In genomic region chr16:24150282-24150681, GRCh38 we compare ENCODE assay signal across 28 cellular contexts.
A peak's percentile ranks its signal among the peaks of the same experiment; 100 is the strongest.
DNase-seq lines count a peak whose midpoint lies in the region; ATAC-seq and TF ChIP-seq lines count a peak whose summit lies in the region.
"Had no signal": no experiment of that assay in that cellular context is flagged by ENCODE, and none has a peak within 500 bp of the region (broad histone marks: within the 10 kb centered on the region; RNA-seq: fewer than 3 reads in every experiment).

No MANE protein-coding gene starts in this region.

- H3K9me3 Mint-ChIP-seq in CD8-positive, alpha-beta T cell: no peaks in the 10 kb centered on the region
- no peaks in the 10 kb centered on the region for H3K9me3 Mint-ChIP-seq in activated T-helper 17 cell treated with anti-CD3 and anti-CD28 coated beads, Interleukin-2, amount 50 U/mL, for 72 hours
- peaks cover 0 to 2% (median 0%) of the 10 kb centered on the region in 7 donors for H3K9me3 Mint-ChIP-seq in naive B cell
- H3K9me3 Mint-ChIP-seq: type B pancreatic cell had no signal

- peaks cover 54% of the 10 kb centered on the region for H3K4me1 Mint-ChIP-seq in CD8-positive, alpha-beta T cell (ENCODE audit: low read depth)
- H3K4me1 Mint-ChIP-seq in activated T-helper 17 cell treated with anti-CD3 and anti-CD28 coated beads, Interleukin-2, amount 50 U/mL, for 72 hours: peaks cover 35% of the 10 kb centered on the region
- H3K4me1 Mint-ChIP-seq in naive B cell: peaks cover 34 to 51% (median 38%) of the 10 kb centered on the region in 3 donors

- POLR2A ChIA-PET in CD8-positive, alpha-beta T cell (lab: Charles Lee): no interaction called here
- POLR2A ChIA-PET in PC-3 (lab: Charles Lee; ENCODE audit: unreplicated experiment): no interaction called here

- H3K36me3 Mint-ChIP-seq in CD8-positive, alpha-beta T cell: peaks cover 46% of the 10 kb centered on the region
- H3K36me3 Mint-ChIP-seq in activated T-helper 17 cell treated with anti-CD3 and anti-CD28 coated beads, Interleukin-2, amount 50 U/mL, for 72 hours (ENCODE audit: low read depth): peaks cover 42% of the 10 kb centered on the region
- H3K36me3 Mint-ChIP-seq in naive B cell: peaks cover 38 to 46% of the 10 kb centered on the region in 2 donors
- H3K36me3 Mint-ChIP-seq: type B pancreatic cell had no signal

- H3K4me3 ChIP-seq in BLaER1 (no peak overlapping the region), PC-3 (ENCODE audit: low read length) (no peak overlapping the region)
- no peak overlapping the region for H3K4me3 ChIP-seq in CD8-positive, alpha-beta T cell (ENCODE audit: low read depth, low read length)
- H3K4me3 ChIP-seq: Peyer's patch, right lobe of liver had no signal

- no peak for DNase-seq in CD8-positive, alpha-beta T cell
- DNase-seq in naive B cell (no peak), HCEC 1CT (no peak), PC-3 (no peak)
- DNase-seq: activated CD4-positive, alpha-beta T cell treated with anti-CD3 and anti-CD28 coated beads for 48 hours; activated gamma-delta T cell treated with Interleukin-2 at 50 U/mL for 16 hours; activated T-cell treated with anti-CD3 and anti-CD28 coated beads, Interleukin-2, amount 50 U/mL, for 1 hour; amniotic stem cell; brain microvascular endothelial cell; DND-41; GF-D8; H7; Kasumi-1; NCI-H1417 treated with DMSO at 0.1 percent for 48 hours; NCI-H446; NCI-H774; Peyer's patch; right lobe of liver; SHP77; stimulated activated CD8-positive, alpha-beta memory T cell treated with anti-CD3 and anti-CD28 coated beads, Interleukin-4, amount 100 ng/mL, for 48 hours; T-helper 9 cell had no signal

- H3K4me3 Mint-ChIP-seq in CD8-positive, alpha-beta T cell: no peak overlapping the region
- peak overlapping the region; percentile 17 for H3K4me3 Mint-ChIP-seq in activated T-helper 17 cell treated with anti-CD3 and anti-CD28 coated beads, Interleukin-2, amount 50 U/mL, for 72 hours
- H3K4me3 Mint-ChIP-seq in naive B cell: no peak overlapping the region
- H3K4me3 Mint-ChIP-seq: type B pancreatic cell had no signal

- intact Hi-C loops in CD8-positive, alpha-beta T cell (cut with DNase I, micrococcal nuclease): no loop called here
- intact Hi-C loops in PC-3 (cut with micrococcal nuclease): no loop called here

- BruUV-seq in PC-3 (replicated peaks; lab: Mats Ljungman, UMichigan): no TSS peak

- no peaks in the 10 kb centered on the region for H3K27me3 Mint-ChIP-seq in CD8-positive, alpha-beta T cell (ENCODE audit: low read depth)
- no peaks in the 10 kb centered on the region for H3K27me3 Mint-ChIP-seq in activated T-helper 17 cell treated with anti-CD3 and anti-CD28 coated beads, Interleukin-2, amount 50 U/mL, for 72 hours
- H3K27me3 Mint-ChIP-seq in naive B cell: no peaks in the 10 kb centered on the region

- peak overlapping the region; percentile 84 for H3K27ac Mint-ChIP-seq in CD8-positive, alpha-beta T cell
- no peak overlapping the region for H3K27ac Mint-ChIP-seq in activated T-helper 17 cell treated with anti-CD3 and anti-CD28 coated beads, Interleukin-2, amount 50 U/mL, for 72 hours
- peak overlapping the region in 5 of 6 donors; percentile 28 to 91 (median 57) for H3K27ac Mint-ChIP-seq in naive B cell
- H3K27ac Mint-ChIP-seq: progenitor cell of endocrine pancreas, type B pancreatic cell had no signal

- CTCF ChIA-PET in CD8-positive, alpha-beta T cell (lab: Charles Lee): no interaction called here
- CTCF ChIA-PET in PC-3 (lab: Charles Lee): no interaction called here

- H3K9me2 ChIP-seq in PC-3 (replicated peaks; ENCODE audit: low read length): no peaks in the 10 kb centered on the region

- H3F3A ChIP-seq in PC-3 (ENCODE audit: low read length, unreplicated experiment): no peaks in the 10 kb centered on the region

- H3K4me2 ChIP-seq in BLaER1 (0 out of 2 replicates have a peak overlapping the region, but pooled peaks have one; percentile 62), PC-3 (ENCODE audit: low read length) (no peak overlapping the region)

- no peak overlapping the region for H3K9ac ChIP-seq in BLaER1
- H3K9ac ChIP-seq in PC-3 (ENCODE audit: low read length): no peak overlapping the region

- H3K27me3 ChIP-seq in BLaER1: no peaks in the 10 kb centered on the region
- H3K27me3 ChIP-seq in CD8-positive, alpha-beta T cell (ENCODE audit: insufficient read depth, low read length): no peaks in the 10 kb centered on the region
- peaks cover 28% of the 10 kb centered on the region for H3K27me3 ChIP-seq in PC-3 (ENCODE audit: low read length)
- H3K27me3 ChIP-seq: brain microvascular endothelial cell, Peyer's patch, right lobe of liver had no signal

- H3K36me3 ChIP-seq in BLaER1: no peaks in the 10 kb centered on the region
- H3K36me3 ChIP-seq in CD8-positive, alpha-beta T cell (ENCODE audit: insufficient read depth, low read length): peaks cover 6% of the 10 kb centered on the region
- no peaks in the 10 kb centered on the region for H3K36me3 ChIP-seq in PC-3 (ENCODE audit: low read depth, low read length)
- H3K36me3 ChIP-seq: brain microvascular endothelial cell, Peyer's patch, right lobe of liver had no signal

- H3K27ac ChIP-seq in BLaER1: no peak overlapping the region
- H3K27ac ChIP-seq in CD8-positive, alpha-beta T cell (ENCODE audit: low read depth, low read length): no peak overlapping the region
- no peak overlapping the region for H3K27ac ChIP-seq in PC-3 (ENCODE audit: low read length)
- H3K27ac ChIP-seq: brain microvascular endothelial cell, C4-2B, HL-60, Peyer's patch, right lobe of liver had no signal

- H3K4me1 ChIP-seq in BLaER1 (peaks cover 40% of the 10 kb centered on the region), PC-3 (ENCODE audit: insufficient read depth, low read length) (no peaks in the 10 kb centered on the region)
- H3K4me1 ChIP-seq in CD8-positive, alpha-beta T cell (ENCODE audit: insufficient read depth, low read length): peaks cover 19% of the 10 kb centered on the region
- H3K4me1 ChIP-seq: Peyer's patch, right lobe of liver had no signal

- TF ChIP-seq CTCF in CD8-positive, alpha-beta T cell (IDR thresholded peaks at IDR 0.05): no peak
- no peak for TF ChIP-seq CTCF in PC-3 (conservative IDR thresholded peaks at IDR 0.05; ENCODE audit: low read depth, low read length)

- H2AFZ ChIP-seq in PC-3 (ENCODE audit: low read length): no peak overlapping the region

- no peak for ATAC-seq in CD8-positive, alpha-beta T cell
- ATAC-seq in activated T-helper 17 cell treated with anti-CD3 and anti-CD28 coated beads, Interleukin-2, amount 50 U/mL, for 72 hours (replicated peaks): no peak
- ATAC-seq in naive B cell (ENCODE audit: low read depth in 2 of 2): peak in 1 of 2 donors; percentile 43
- ATAC-seq in GM18502 (IDR thresholded peaks at IDR 0.05; ENCODE audit: poor library complexity, unreplicated experiment): no peak
- ATAC-seq in PC-3: no peak
- ATAC-seq: right lobe of liver had no signal

- H4K20me1 ChIP-seq in BLaER1: no peaks in the 10 kb centered on the region
- H4K20me1 ChIP-seq in PC-3 (ENCODE audit: low read length): no peaks in the 10 kb centered on the region

- no peaks in the 10 kb centered on the region for H3K79me2 ChIP-seq in PC-3 (ENCODE audit: low read length)

- H3K9me3 ChIP-seq in BLaER1 (no peaks in the 10 kb centered on the region), PC-3 (ENCODE audit: low read length) (no peaks in the 10 kb centered on the region)
- H3K9me3 ChIP-seq in CD8-positive, alpha-beta T cell (ENCODE audit: low read length): no peaks in the 10 kb centered on the region
- H3K9me3 ChIP-seq: Peyer's patch, right lobe of liver had no signal
